Comparison of ENCODE assay signal across 19 cellular contexts in genomic region chr2:10951558-10952414, GRCh38. TPM values are rescaled to one million over a fixed set of nuclear protein-coding genes. Genes with fewer than 3 reads are reported as not detected.
"Had no signal": no experiment of that assay in that cellular context is flagged by ENCODE, and none has a peak within 500 bp of the region (broad histone marks: within the 10 kb centered on the region; RNA-seq: fewer than 3 reads in every experiment).

No MANE protein-coding gene starts in this region.

- FAIRE-seq: astrocyte, keratinocyte had no signal

- H3K4me3 ChIP-seq: cardiac muscle cell, colonic mucosa, esophagus muscularis mucosa, hepatocyte, left ventricle myocardium inferior, tibial nerve, vagina had no signal

- ATAC-seq: activated CD8-positive, alpha-beta T cell treated with anti-CD3 and anti-CD28 coated beads, Interleukin-2, amount 10 ng/mL, durations not matched to agents 7 days and 5 days; activated naive CD8-positive, alpha-beta T cell treated with anti-CD3 and anti-CD28 coated beads, Interleukin-2, amount 50 U/mL, for 24 hours had no signal

- DNase-seq: activated CD4-positive, alpha-beta T cell treated with anti-CD3 and anti-CD28 coated beads, Interleukin-2, amount 10 ng/mL, durations not matched to agents 24 days and 14 days; activated CD4-positive, CD25-positive, alpha-beta regulatory T cell; activated CD8-positive, alpha-beta T cell treated with anti-CD3 and anti-CD28 coated beads, Interleukin-2, amount 10 ng/mL, durations not matched to agents 7 days and 5 days; activated naive CD4-positive, alpha-beta T cell treated with Interleukin-2 at 50 U/mL for 16 hours; activated naive CD8-positive, alpha-beta T cell treated with anti-CD3 and anti-CD28 coated beads, Interleukin-2, amount 50 U/mL, for 24 hours; colonic mucosa; left ventricle myocardium inferior; nucleus accumbens; stimulated activated CD4-positive, alpha-beta T cell treated with anti-CD3 and anti-CD28 coated beads, Interleukin-4, amount 100 ng/mL, for 1 hour; stimulated activated naive CD4-positive, alpha-beta T cell had no signal

RNA-seq across cellular contexts. Expression of gene KCNF1, which starts 40.1 kb away (rescaled TPM):
- total RNA-seq: activated CD4-positive, alpha-beta T cell treated with anti-CD3 and anti-CD28 coated beads, Interleukin-2, amount 10 ng/mL, durations not matched to agents 24 days and 14 days; activated CD8-positive, alpha-beta T cell treated with anti-CD3 and anti-CD28 coated beads, Interleukin-2, amount 10 ng/mL, durations not matched to agents 7 days and 5 days; activated T-helper 1 cell treated with anti-CD3 and anti-CD28 coated beads, Interleukin-12 subunit alpha, Interleukin-12 subunit beta, Interleukin-2, Interleukin-4 antibody, amounts not matched to agents 30 ng/mL and 10 ng/mL and 1 ng/mL, durations not matched to agents 14 hours and 24 hours and 36 hours; subcutaneous adipose tissue; vagina had no signal
